Comparison of ENCODE assay signal across 1 cellular context in the genomic region with DNA sequence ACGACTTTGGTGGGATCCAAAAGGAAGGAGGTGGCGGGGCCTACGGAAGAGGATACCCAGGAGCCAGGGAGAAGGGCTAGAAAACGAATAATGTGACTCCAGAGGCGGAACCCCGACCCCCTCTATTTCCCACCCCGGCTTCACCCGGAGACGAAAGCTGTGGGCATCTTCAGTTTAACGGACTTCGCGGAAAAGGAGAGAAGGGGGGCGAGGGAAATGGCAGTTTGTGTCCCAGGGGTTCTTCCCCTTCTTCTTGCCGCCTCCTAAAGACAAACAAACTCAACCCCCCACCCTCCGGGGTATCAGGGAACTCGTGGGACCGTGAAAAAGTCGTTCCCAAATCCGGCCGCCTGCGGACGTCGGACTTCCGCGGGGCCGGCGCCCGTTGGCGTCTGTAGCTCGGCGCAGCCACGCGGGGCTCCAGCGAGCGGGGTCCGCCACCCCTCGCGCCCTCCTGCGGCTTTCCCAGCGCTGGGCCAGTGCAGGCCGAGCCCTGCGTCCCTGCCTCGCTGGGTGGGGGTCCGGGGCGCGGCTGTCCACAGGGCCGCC.
A peak's percentile ranks its signal among the peaks of the same experiment; 100 is the strongest.
TF ChIP-seq lines count a peak whose summit lies in the region.

No MANE protein-coding gene starts in this region.

TF ChIP-seq in H1, 55 proteins besides CTCF, POLR2A, EP300 and RAD21:
- TF ChIP-seq, protein P1, sequence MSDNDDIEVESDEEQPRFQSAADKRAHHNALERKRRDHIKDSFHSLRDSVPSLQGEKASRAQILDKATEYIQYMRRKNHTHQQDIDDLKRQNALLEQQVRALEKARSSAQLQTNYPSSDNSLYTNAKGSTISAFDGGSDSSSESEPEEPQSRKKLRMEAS (IDR thresholded peaks at IDR 0.05): no peak
- TF ChIP-seq NRF1 (IDR thresholded peaks at IDR 0.05; ENCODE audit: low read depth, low read length) (no peak), TCF12 (IDR thresholded peaks at IDR 0.05; ENCODE audit: low read depth, low read length) (no peak), JUN (IDR thresholded peaks at IDR 0.05; ENCODE audit: low read depth, low read length) (no peak), ASH2L (IDR thresholded peaks at IDR 0.05; ENCODE audit: low read length) (peak; percentile 39), SRF (IDR thresholded peaks at IDR 0.05; ENCODE audit: low read depth, low read length) (no peak), SIRT6 (IDR thresholded peaks at IDR 0.05; ENCODE audit: low read length) (no peak), CHD2 (IDR thresholded peaks at IDR 0.05; ENCODE audit: low read length) (no peak), NANOG (IDR thresholded peaks at IDR 0.05; ENCODE audit: insufficient read depth, low read depth, low read length, poor library complexity, severe bottlenecking) (no peak), CEBPB (IDR thresholded peaks at IDR 0.05; ENCODE audit: low read depth, low read length) (no peak), ZNF274 (IDR thresholded peaks at IDR 0.05; ENCODE audit: borderline replicate concordance, extremely low read depth, low read length) (no peak), CHD1 (IDR thresholded peaks at IDR 0.05; ENCODE audit: low read depth, low read length) (no peak), JUND (IDR thresholded peaks at IDR 0.05; ENCODE audit: low read length) (no peak), SUZ12 (IDR thresholded peaks at IDR 0.05; ENCODE audit: low read length) (peak; percentile 85), BACH1 (IDR thresholded peaks at IDR 0.05; ENCODE audit: low read length) (no peak), PHF8 (conservative IDR thresholded peaks at IDR 0.05; ENCODE audit: low read depth, low read length) (no peak), EZH2 (IDR thresholded peaks at IDR 0.05; ENCODE audit: low read depth, low read length, severe bottlenecking) (peak; percentile 88)
